32 cellular contexts compared by ENCODE assay signal in the genomic region with DNA sequence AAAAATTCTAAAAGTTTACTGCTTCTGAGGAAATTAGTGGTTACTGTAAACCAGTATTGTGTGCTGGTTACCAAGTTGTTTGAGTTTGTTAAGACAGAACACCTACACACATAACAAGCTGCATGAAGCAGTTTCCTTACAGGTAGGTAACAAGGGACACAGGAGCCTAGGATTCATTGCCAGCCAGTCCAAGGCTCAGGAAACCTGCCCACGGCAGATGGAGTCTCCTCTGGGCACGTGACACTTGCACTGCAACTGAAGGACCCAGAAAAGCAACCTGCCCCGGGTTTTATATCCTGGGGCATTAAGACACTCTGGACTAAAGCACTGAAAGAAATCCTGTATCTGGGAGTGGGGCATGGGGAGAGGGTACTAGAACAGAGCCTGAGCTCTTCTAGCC.
"Had no signal": no experiment of that assay in that cellular context is flagged by ENCODE, and none has a peak within 500 bp of the region (broad histone marks: within the 10 kb centered on the region; RNA-seq: fewer than 3 reads in every experiment).

No MANE protein-coding gene starts in this region.

- DNase-seq: activated CD4-positive, alpha-beta memory T cell treated with anti-CD3 and anti-CD28 coated beads for 36 hours; activated CD4-positive, alpha-beta T cell treated with anti-CD3 and anti-CD28 coated beads for 36 hours; activated CD4-positive, alpha-beta T cell treated with anti-CD3 and anti-CD28 coated beads, Interleukin-2, amount 10 ng/mL, durations not matched to agents 24 days and 14 days; activated CD4-positive, CD25-positive, alpha-beta regulatory T cell; activated CD4-positive, CD25-positive, alpha-beta regulatory T cell treated with anti-CD3 and anti-CD28 coated beads, Interleukin-2, amount 50 U/mL, for 72 hours; activated CD8-positive, alpha-beta memory T cell treated with anti-CD3 and anti-CD28 coated beads, Interleukin-2, amount 10 ng/mL, durations not matched to agents 7 days and 5 days; activated CD8-positive, alpha-beta memory T cell treated with anti-CD3 and anti-CD28 coated beads, Interleukin-2, amount 50 U/mL, for 4 hours; activated CD8-positive, alpha-beta T cell treated with anti-CD3 and anti-CD28 coated beads, Interleukin-2, amount 10 ng/mL, durations not matched to agents 7 days and 5 days; activated effector memory CD4-positive, alpha-beta T cell treated with anti-CD3 and anti-CD28 coated beads, Interleukin-2, amount 50 U/mL, for 16 hours; activated naive CD4-positive, alpha-beta T cell treated with anti-CD3 and anti-CD28 coated beads for 36 hours; activated naive CD8-positive, alpha-beta T cell treated with anti-CD3 and anti-CD28 coated beads for 36 hours; activated naive CD8-positive, alpha-beta T cell treated with anti-CD3 and anti-CD28 coated beads, Interleukin-2, amount 50 U/mL, for 24 hours; activated T-cell treated with anti-CD3 and anti-CD28 coated beads, Interleukin-2, amount 50 U/mL, for 1 hour; activated T-cell treated with anti-CD3 and anti-CD28 coated beads, Interleukin-2, amount 50 U/mL, for 48 hours; adrenal gland; amygdala; aorta; body of pancreas; cerebellar nuclear complex; effector memory CD4-positive, alpha-beta T cell; endodermal cell; foreskin fibroblast; head of caudate nucleus; hypothalamus had no signal

- H3K4me1 ChIP-seq: adrenal gland, body of pancreas had no signal

- H3K4me3 Mint-ChIP-seq: activated CD4-positive, alpha-beta memory T cell treated with anti-CD3 and anti-CD28 coated beads for 36 hours; activated CD4-positive, alpha-beta T cell treated with anti-CD3 and anti-CD28 coated beads for 36 hours; activated CD4-positive, alpha-beta T cell treated with anti-CD3 and anti-CD28 coated beads, Interleukin-2, amount 10 ng/mL, durations not matched to agents 24 days and 14 days; activated CD8-positive, alpha-beta memory T cell treated with anti-CD3 and anti-CD28 coated beads, Interleukin-2, amount 10 ng/mL, durations not matched to agents 7 days and 5 days; activated CD8-positive, alpha-beta T cell treated with anti-CD3 and anti-CD28 coated beads, Interleukin-2, amount 10 ng/mL, durations not matched to agents 7 days and 5 days; activated naive CD4-positive, alpha-beta T cell treated with anti-CD3 and anti-CD28 coated beads for 36 hours; activated naive CD4-positive, alpha-beta T cell treated with anti-CD3 and anti-CD28 coated beads, Interleukin-2, amount 50 U/mL, for 24 hours; activated naive CD8-positive, alpha-beta T cell treated with anti-CD3 and anti-CD28 coated beads for 36 hours; activated naive CD8-positive, alpha-beta T cell treated with anti-CD3 and anti-CD28 coated beads, Interleukin-2, amount 50 U/mL, for 24 hours; activated T-helper 1 cell treated with anti-CD3 and anti-CD28 coated beads, Interleukin-12 subunit alpha, Interleukin-12 subunit beta, Interleukin-2, Interleukin-4 antibody, amounts not matched to agents 30 ng/mL and 10 ng/mL and 1 ng/mL, durations not matched to agents 14 hours and 24 hours and 36 hours; dendritic cell treated with granulocyte-macrophage colony-stimulating factor and Interleukin-4, amounts not matched to agents 40 ng/mL and 50 ng/mL, for 4 days; endodermal cell had no signal

- H3K27me3 Mint-ChIP-seq: activated CD4-positive, alpha-beta memory T cell treated with anti-CD3 and anti-CD28 coated beads for 36 hours; activated CD4-positive, alpha-beta T cell treated with anti-CD3 and anti-CD28 coated beads, Interleukin-2, amount 10 ng/mL, durations not matched to agents 24 days and 14 days; activated CD8-positive, alpha-beta memory T cell treated with anti-CD3 and anti-CD28 coated beads, Interleukin-2, amount 10 ng/mL, durations not matched to agents 7 days and 5 days; activated naive CD4-positive, alpha-beta T cell treated with anti-CD3 and anti-CD28 coated beads, Interleukin-2, amount 50 U/mL, for 24 hours; activated naive CD8-positive, alpha-beta T cell treated with anti-CD3 and anti-CD28 coated beads, Interleukin-2, amount 50 U/mL, for 24 hours; dendritic cell treated with granulocyte-macrophage colony-stimulating factor and Interleukin-4, amounts not matched to agents 40 ng/mL and 50 ng/mL, for 4 days had no signal

- H3K27ac ChIP-seq: adrenal gland, body of pancreas, coronary artery, dorsolateral prefrontal cortex had no signal

- H3K27ac Mint-ChIP-seq: activated CD4-positive, alpha-beta memory T cell treated with anti-CD3 and anti-CD28 coated beads for 36 hours; activated CD4-positive, alpha-beta T cell treated with anti-CD3 and anti-CD28 coated beads for 36 hours; activated CD4-positive, alpha-beta T cell treated with anti-CD3 and anti-CD28 coated beads, Interleukin-2, amount 10 ng/mL, durations not matched to agents 24 days and 14 days; activated CD8-positive, alpha-beta memory T cell treated with anti-CD3 and anti-CD28 coated beads, Interleukin-2, amount 10 ng/mL, durations not matched to agents 7 days and 5 days; activated CD8-positive, alpha-beta T cell treated with anti-CD3 and anti-CD28 coated beads, Interleukin-2, amount 10 ng/mL, durations not matched to agents 7 days and 5 days; activated naive CD4-positive, alpha-beta T cell treated with anti-CD3 and anti-CD28 coated beads for 36 hours; activated naive CD4-positive, alpha-beta T cell treated with anti-CD3 and anti-CD28 coated beads, Interleukin-2, amount 50 U/mL, for 24 hours; activated naive CD8-positive, alpha-beta T cell treated with anti-CD3 and anti-CD28 coated beads for 36 hours; activated naive CD8-positive, alpha-beta T cell treated with anti-CD3 and anti-CD28 coated beads, Interleukin-2, amount 50 U/mL, for 24 hours; activated T-helper 1 cell treated with anti-CD3 and anti-CD28 coated beads, Interleukin-12 subunit alpha, Interleukin-12 subunit beta, Interleukin-2, Interleukin-4 antibody, amounts not matched to agents 30 ng/mL and 10 ng/mL and 1 ng/mL, durations not matched to agents 14 hours and 24 hours and 36 hours; activated T-helper 2 cell treated with anti-CD3 and anti-CD28 coated beads, Interferon-gamma antibody, Interleukin-2, Interleukin-4, amounts not matched to agents 10 μg/mL and 5 μg/mL and 100 μg/mL, durations not matched to agents 14 hours and 24 hours and 36 hours; dendritic cell treated with granulocyte-macrophage colony-stimulating factor and Interleukin-4, amounts not matched to agents 40 ng/mL and 50 ng/mL, for 4 days; endodermal cell had no signal

- H3K36me3 ChIP-seq: adrenal gland had no signal

- FAIRE-seq: frontal cortex had no signal

- H3K27me3 ChIP-seq: adrenal gland, body of pancreas, dorsolateral prefrontal cortex had no signal

- H3K4me3 ChIP-seq: adrenal gland, body of pancreas, coronary artery, dorsolateral prefrontal cortex had no signal

- H3K9me3 ChIP-seq: adrenal gland, body of pancreas had no signal

- H3K4me1 Mint-ChIP-seq: activated CD4-positive, alpha-beta T cell treated with anti-CD3 and anti-CD28 coated beads for 36 hours; activated CD4-positive, alpha-beta T cell treated with anti-CD3 and anti-CD28 coated beads, Interleukin-2, amount 10 ng/mL, durations not matched to agents 24 days and 14 days; activated CD8-positive, alpha-beta memory T cell treated with anti-CD3 and anti-CD28 coated beads, Interleukin-2, amount 10 ng/mL, durations not matched to agents 7 days and 5 days; activated naive CD4-positive, alpha-beta T cell treated with anti-CD3 and anti-CD28 coated beads, Interleukin-2, amount 50 U/mL, for 24 hours; activated naive CD8-positive, alpha-beta T cell treated with anti-CD3 and anti-CD28 coated beads for 36 hours; activated naive CD8-positive, alpha-beta T cell treated with anti-CD3 and anti-CD28 coated beads, Interleukin-2, amount 50 U/mL, for 24 hours had no signal

- H3K36me3 Mint-ChIP-seq: activated CD4-positive, alpha-beta memory T cell treated with anti-CD3 and anti-CD28 coated beads for 36 hours; activated CD8-positive, alpha-beta memory T cell treated with anti-CD3 and anti-CD28 coated beads, Interleukin-2, amount 10 ng/mL, durations not matched to agents 7 days and 5 days; activated naive CD4-positive, alpha-beta T cell treated with anti-CD3 and anti-CD28 coated beads, Interleukin-2, amount 50 U/mL, for 24 hours; activated naive CD8-positive, alpha-beta T cell treated with anti-CD3 and anti-CD28 coated beads for 36 hours had no signal

- H3K9me3 Mint-ChIP-seq: activated CD4-positive, alpha-beta T cell treated with anti-CD3 and anti-CD28 coated beads, Interleukin-2, amount 10 ng/mL, durations not matched to agents 24 days and 14 days; activated naive CD4-positive, alpha-beta T cell treated with anti-CD3 and anti-CD28 coated beads for 36 hours; activated T-helper 1 cell treated with anti-CD3 and anti-CD28 coated beads, Interleukin-12 subunit alpha, Interleukin-12 subunit beta, Interleukin-2, Interleukin-4 antibody, amounts not matched to agents 30 ng/mL and 10 ng/mL and 1 ng/mL, durations not matched to agents 14 hours and 24 hours and 36 hours had no signal

- ATAC-seq: activated CD4-positive, alpha-beta T cell treated with anti-CD3 and anti-CD28 coated beads for 36 hours; activated CD8-positive, alpha-beta memory T cell treated with anti-CD3 and anti-CD28 coated beads, Interleukin-2, amount 10 ng/mL, durations not matched to agents 7 days and 5 days; activated CD8-positive, alpha-beta T cell treated with anti-CD3 and anti-CD28 coated beads, Interleukin-2, amount 10 ng/mL, durations not matched to agents 7 days and 5 days; activated naive CD8-positive, alpha-beta T cell treated with anti-CD3 and anti-CD28 coated beads, Interleukin-2, amount 50 U/mL, for 24 hours; body of pancreas; esophagus mucosa had no signal
